ENCODE assay signal across 9 cellular contexts in the genomic region with DNA sequence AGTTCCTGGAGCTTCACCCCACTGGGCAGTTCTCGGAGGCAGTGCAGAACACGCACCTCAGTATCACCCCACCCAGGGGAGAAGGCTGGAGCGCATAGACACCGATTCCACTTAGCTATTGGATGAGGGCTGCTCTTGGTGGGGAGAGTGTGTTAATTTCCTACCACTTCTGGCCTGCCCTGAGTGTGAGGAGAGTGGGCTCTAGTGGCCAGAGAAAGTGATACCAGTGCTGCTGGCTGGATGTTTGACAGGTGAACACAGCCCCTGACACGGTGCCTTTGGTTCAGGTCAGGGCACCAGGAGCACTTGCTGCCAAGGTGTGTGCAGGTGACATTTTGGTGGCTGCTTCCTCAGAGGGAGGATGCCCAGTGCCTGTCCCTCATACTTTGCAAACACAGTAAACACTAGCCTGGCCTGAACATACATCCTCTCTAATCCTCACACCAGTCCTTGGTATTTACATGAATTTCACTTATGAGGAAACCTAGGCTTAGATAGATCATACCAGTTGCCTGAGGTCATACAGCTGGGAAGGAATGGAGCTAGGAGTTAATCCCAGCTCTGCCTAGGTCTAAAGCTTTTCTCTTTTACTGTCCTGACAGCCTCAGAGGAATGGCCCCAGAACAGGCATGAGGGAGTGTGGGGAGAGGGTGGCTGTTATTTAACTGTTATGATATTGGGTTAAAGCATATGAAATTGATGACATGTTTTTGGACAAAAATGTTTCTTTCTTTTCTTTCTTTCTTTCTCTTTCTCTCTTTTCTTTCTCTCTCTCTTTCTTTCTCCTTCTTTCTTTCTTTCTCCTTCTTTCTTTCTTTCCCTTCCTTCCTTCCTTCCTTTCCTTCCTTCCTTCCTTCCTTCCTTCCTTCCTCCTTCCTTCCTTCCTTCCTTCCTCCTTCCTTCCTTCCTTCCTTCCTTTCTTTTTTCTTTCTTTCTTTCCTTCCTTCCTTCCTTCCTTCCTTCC. TPM values are rescaled to one million over a fixed set of nuclear protein-coding genes. Genes with fewer than 3 reads are reported as not detected.
DNase-seq lines count a peak whose midpoint lies in the region; ATAC-seq and TF ChIP-seq lines count a peak whose summit lies in the region.
"Had no signal": no experiment of that assay in that cellular context is flagged by ENCODE, and none has a peak within 500 bp of the region (broad histone marks: within the 10 kb centered on the region; RNA-seq: fewer than 3 reads in every experiment).

No MANE protein-coding gene starts in this region.

- peak; percentile 17 for TF ChIP-seq CTCF in brain microvascular endothelial cell (IDR thresholded peaks at IDR 0.05; ENCODE audit: low read depth, low read length, missing control alignments)

- H3K27ac ChIP-seq in brain microvascular endothelial cell, result no peak overlapping the region
- H3K27ac ChIP-seq: thoracic aorta had no signal

- in situ Hi-C loops in brain microvascular endothelial cell (cut with HindIII; ENCODE audit: low pct_ligation_motif_present, low sequenced_read_pairs), result no loop called here

- H3K27me3 ChIP-seq in brain microvascular endothelial cell (replicated peaks), result peaks cover 19% of the 10 kb centered on the region

- H3K4me3 ChIP-seq in brain microvascular endothelial cell (ENCODE audit: low read depth, low read length), result no peak overlapping the region
- H3K4me3 ChIP-seq: thoracic aorta had no signal

- ATAC-seq in GM19463 (IDR thresholded peaks at IDR 0.05; ENCODE audit: unreplicated experiment), result peak; percentile 78

- H3K36me3 ChIP-seq in brain microvascular endothelial cell (replicated peaks), result no peaks in the 10 kb centered on the region
- H3K36me3 ChIP-seq: thoracic aorta had no signal

- DNase-seq in DMS 273 treated with DMSO at 0.1 percent for 48 hours (lab: John Stamatoyannopoulos, UW) (peak; percentile 26), NCI-H526 (lab: John Stamatoyannopoulos, UW) (peak; percentile 44 to 69), brain microvascular endothelial cell (no peak), mesenteric fat pad (ENCODE audit: low spot score) (peak; percentile 59), Ammon's horn (ENCODE audit: low spot score) (no peak), NCI-H2107 (lab: John Stamatoyannopoulos, UW) (no peak), 8988T (no peak)

RNA-seq across cellular contexts. Expression of gene ITGAX, which starts 21.0 kb away (rescaled TPM):
- total RNA-seq in mesenteric fat pad, result 36.4 TPM

RNA-seq across cellular contexts. Expression of gene ITGAD, which starts 59.2 kb away (rescaled TPM):
- 0.39 TPM for total RNA-seq in mesenteric fat pad

Comparison
In these comparisons a context has a peak if more than half of its experiments do, and no peak if none do; other contexts are left out.
1. DNase-seq: peak in DMS 273 treated with DMSO at 0.1 percent for 48 hours (single experiment), NCI-H526 (2 of 2) and mesenteric fat pad (single experiment); none in brain microvascular endothelial cell (single experiment), Ammon's horn (single experiment), NCI-H2107 (single experiment) and 8988T (single experiment).